ENCODE assay signal across 9 cellular contexts in the genomic region with DNA sequence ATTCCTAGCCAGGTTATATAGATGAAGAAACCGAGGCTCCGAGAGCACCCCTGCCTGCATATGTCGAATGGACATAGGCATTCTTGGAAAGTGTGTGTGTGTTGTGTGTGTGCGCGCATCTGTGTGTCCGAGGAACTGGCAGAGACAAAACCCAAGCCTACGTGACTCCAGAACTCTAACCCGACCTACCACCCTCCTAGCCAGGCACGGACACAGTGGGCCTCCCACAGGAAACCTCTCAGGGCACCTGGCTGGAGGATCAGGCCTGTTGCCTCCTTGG. TPM values are rescaled to one million over a fixed set of nuclear protein-coding genes. Genes with fewer than 3 reads are reported as not detected.
A peak's percentile ranks its signal among the peaks of the same experiment; 100 is the strongest.
DNase-seq lines count a peak whose midpoint lies in the region; ATAC-seq and TF ChIP-seq lines count a peak whose summit lies in the region.
"Had no signal": no experiment of that assay in that cellular context is flagged by ENCODE, and none has a peak within 500 bp of the region (broad histone marks: within the 10 kb centered on the region; RNA-seq: fewer than 3 reads in every experiment).

No MANE protein-coding gene starts in this region.

- H3K27me3 ChIP-seq in H7 (ENCODE audit: control insufficient read depth, insufficient read depth, low read length), result peaks cover 12% of the 10 kb centered on the region
- no peaks in the 10 kb centered on the region for H3K27me3 ChIP-seq in skeletal muscle satellite cell (ENCODE audit: control insufficient read depth, insufficient read depth, low read length)
- H3K27me3 ChIP-seq: foreskin keratinocyte had no signal

- DNase-seq in H7 (peak; percentile 63), T-cell (no peak), glutamatergic neuron (no peak), DMS114 treated with DMSO at 0.1 percent for 48 hours (lab: John Stamatoyannopoulos, UW; ENCODE audit: unreplicated experiment) (no peak), NCI-H748 (lab: John Stamatoyannopoulos, UW; ENCODE audit: unreplicated experiment) (no peak)
- DNase-seq: NCI-H2029 had no signal

- H3K27me3 Mint-ChIP-seq in T-cell, result peaks cover 11 to 13% of the 10 kb centered on the region in 2 donors
- H3K27me3 Mint-ChIP-seq in glutamatergic neuron (ENCODE audit: unreplicated experiment), result no peaks in the 10 kb centered on the region

- TF ChIP-seq CTCF in glutamatergic neuron (IDR thresholded peaks at IDR 0.05; ENCODE audit: partially characterized antibody, unreplicated experiment), result peak; percentile 11

- H3K36me3 Mint-ChIP-seq in T-cell (no peaks in the 10 kb centered on the region), glutamatergic neuron (ENCODE audit: unreplicated experiment) (no peaks in the 10 kb centered on the region)

- H3K9me3 ChIP-seq in skeletal muscle satellite cell (replicated peaks; ENCODE audit: low read length), result no peaks in the 10 kb centered on the region

- no peaks in the 10 kb centered on the region for H3K9me3 Mint-ChIP-seq in T-cell
- H3K9me3 Mint-ChIP-seq in glutamatergic neuron (ENCODE audit: unreplicated experiment), result peaks cover 2% of the 10 kb centered on the region

- H3K36me3 ChIP-seq in H7 (replicated peaks; ENCODE audit: control insufficient read depth, insufficient read depth, low read length) (no peaks in the 10 kb centered on the region), skeletal muscle satellite cell (ENCODE audit: insufficient read depth, low read length) (peaks cover 18% of the 10 kb centered on the region)

- peak overlapping the region; percentile 73 for H3K9ac ChIP-seq in skeletal muscle satellite cell (ENCODE audit: low read depth, low read length)

- H3K4me1 ChIP-seq in skeletal muscle satellite cell (ENCODE audit: control insufficient read depth, insufficient read depth, low read length), result peaks cover 27% of the 10 kb centered on the region

- peak overlapping the region; percentile 91 for H3K4me2 ChIP-seq in skeletal muscle satellite cell (ENCODE audit: low read length)

- CTCF ChIA-PET in T-cell (lab: Charles Lee), result no interaction called here

- POLR2A ChIA-PET in T-cell (lab: Charles Lee), result interaction anchor here in 1 of 2 donors (0.6 kb wide), 1 partner anchor 95 kb away, joined by 7 read pairs; no protein-coding TSS in a partner anchor

- H3K27ac Mint-ChIP-seq in T-cell, result no peak overlapping the region
- no peak overlapping the region for H3K27ac Mint-ChIP-seq in glutamatergic neuron (ENCODE audit: unreplicated experiment)

- H3K4me3 Mint-ChIP-seq in T-cell (peak overlapping the region; percentile 17 to 56 (median 41)), glutamatergic neuron (ENCODE audit: unreplicated experiment) (no peak overlapping the region)

- peaks cover 3 to 6% (median 3%) of the 10 kb centered on the region in 3 donors for H3K4me1 Mint-ChIP-seq in T-cell
- H3K4me1 Mint-ChIP-seq in glutamatergic neuron (ENCODE audit: low read depth, unreplicated experiment), result peaks cover 5% of the 10 kb centered on the region

- peak overlapping the region; percentile 50 for H3K4me3 ChIP-seq in H7 (ENCODE audit: insufficient read depth, low read depth, low read length)
- peak overlapping the region; percentile 75 for H3K4me3 ChIP-seq in skeletal muscle satellite cell (ENCODE audit: low read length)

- ATAC-seq in T-cell (replicated peaks in 1 of 4), result no peak
- no peak for ATAC-seq in HG02763 (IDR thresholded peaks at IDR 0.05; ENCODE audit: unreplicated experiment)

RNA-seq across cellular contexts. Expression of a gene that starts 0.5 kb away (rescaled TPM):
- 4.6 and 6.9 TPM in 2 replicates for total RNA-seq in H7 (2014; rRNA removed; shearing (Covaris generic))
- under 1 TPM in 2 of 5 donors, not detected in 3; 0.09 to 0.29 TPM for total RNA-seq in T-cell
- total RNA-seq in glutamatergic neuron (ENCODE audit: unreplicated experiment), result 7.9 TPM
- 4.3 and 6.8 TPM in 2 replicates for total RNA-seq in skeletal muscle satellite cell (2012; rRNA removed)

RNA-seq across cellular contexts. Expression of a gene that starts 32.9 kb away (rescaled TPM):
- 5.4 and 12.4 TPM in 2 replicates for total RNA-seq in H7 (2014; rRNA removed; shearing (Covaris generic))
- total RNA-seq in T-cell (10 to 100 TPM in 1 of 5 donors, 1 to 10 TPM in 4; 3.2 to 15.3 (median 6.2) TPM), glutamatergic neuron (ENCODE audit: unreplicated experiment) (248 TPM)
- 0.22 and 1.5 TPM in 2 replicates for total RNA-seq in skeletal muscle satellite cell (2012; rRNA removed)

RNA-seq across cellular contexts. Expression of a gene that starts 46.8 kb away (rescaled TPM):
- total RNA-seq in H7 (2014; rRNA removed; shearing (Covaris generic)), result 50.5 and 51.8 TPM in 2 replicates
- total RNA-seq in T-cell, result 10 to 100 TPM; 19.4 to 31.5 (median 29.2) TPM
- 39.6 TPM for total RNA-seq in glutamatergic neuron (ENCODE audit: unreplicated experiment)
- total RNA-seq in skeletal muscle satellite cell (2012; rRNA removed), result 27.5 and 49.2 TPM in 2 replicates

Comparison
In these comparisons a context has a peak if more than half of its experiments do, and no peak if none do; other contexts are left out.
1. RNA of a gene that starts 32.9 kb away (total RNA-seq): 248 TPM in glutamatergic neuron (single experiment); 5.4 to 12.4 TPM in H7 and 3.2 to 15.3 TPM in T-cell; every median in the first group is over 10 times any median in the second.